Comparison of ENCODE assay signal across 22 cellular contexts in the genomic region with DNA sequence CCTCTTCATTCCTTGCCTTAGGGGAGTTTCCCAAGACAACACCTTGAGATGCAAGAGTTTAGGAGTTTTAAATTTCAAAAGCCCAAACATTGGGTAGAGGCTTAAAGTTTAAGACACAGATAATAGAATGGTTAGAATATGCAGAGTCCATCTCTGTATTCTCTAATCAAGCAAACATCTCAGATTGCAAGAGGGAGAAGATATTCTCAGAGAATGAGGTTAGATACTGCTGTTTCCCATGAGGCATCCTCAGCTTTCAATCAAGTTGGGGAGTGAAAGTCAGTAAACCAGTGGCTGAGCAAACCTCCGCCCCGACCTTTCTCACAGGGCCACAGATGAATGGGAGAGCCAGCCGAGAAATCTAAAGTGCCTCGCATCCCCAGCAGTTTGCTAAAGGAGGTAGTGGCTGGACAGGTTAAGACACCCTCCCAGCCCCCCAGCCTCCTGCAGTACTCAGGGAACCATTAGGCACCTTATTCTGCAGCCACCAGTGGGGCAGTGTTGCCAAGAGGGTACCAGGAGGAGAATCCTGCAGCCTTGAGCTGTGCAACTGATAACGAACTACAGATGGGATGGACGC. TPM values are rescaled to one million over a fixed set of nuclear protein-coding genes. Genes with fewer than 3 reads are reported as not detected.
DNase-seq lines count a peak whose midpoint lies in the region; ATAC-seq, FAIRE-seq and TF ChIP-seq lines count a peak whose summit lies in the region.
"Had no signal": no experiment of that assay in that cellular context is flagged by ENCODE, and none has a peak within 500 bp of the region (broad histone marks: within the 10 kb centered on the region; RNA-seq: fewer than 3 reads in every experiment).

No MANE protein-coding gene starts in this region.

- H3K4me3 ChIP-seq in bronchial epithelial cell (ENCODE audit: low read depth, low read length) (no peak overlapping the region), iPS-18c (ENCODE audit: insufficient read depth, low read depth, low read length) (peak overlapping the region; percentile 6; the same call in 1 of the 2 replicates)
- H3K4me3 ChIP-seq: BLaER1 had no signal

- H2BK20ac ChIP-seq in H9 (ENCODE audit: low read depth, low read length, poor library complexity, severe bottlenecking), result no peak overlapping the region

- no peaks in the 10 kb centered on the region for H4K20me1 ChIP-seq in H9 (ENCODE audit: control insufficient read depth, insufficient read depth, insufficient read length)
- H4K20me1 ChIP-seq: BLaER1 had no signal

- no peaks in the 10 kb centered on the region for H3K27me3 Mint-ChIP-seq in H9 (ENCODE audit: low read depth)
- no peaks in the 10 kb centered on the region for H3K27me3 Mint-ChIP-seq in activated T-cell treated with anti-CD3 and anti-CD28 coated beads, Interleukin-2, amount 50 U/mL, for 72 hours (ENCODE audit: low read depth)
- H3K27me3 Mint-ChIP-seq: CD4-positive, CD25-positive, alpha-beta regulatory T cell had no signal

- H3K14ac ChIP-seq in H9 (ENCODE audit: insufficient read depth, low read length), result no peak overlapping the region

- no peak overlapping the region for H3K23ac ChIP-seq in H9 (ENCODE audit: insufficient read length, low read depth, low read length)

- no peak overlapping the region for H2BK120ac ChIP-seq in H9 (ENCODE audit: low read depth, low read length, poor library complexity, severe bottlenecking)

- no peaks in the 10 kb centered on the region; a peak in 1 of 5 replicates for H3K9me3 Mint-ChIP-seq in H9
- H3K9me3 Mint-ChIP-seq in activated T-cell treated with anti-CD3 and anti-CD28 coated beads, Interleukin-2, amount 50 U/mL, for 72 hours, result no peaks in the 10 kb centered on the region
- H3K9me3 Mint-ChIP-seq: CD4-positive, CD25-positive, alpha-beta regulatory T cell had no signal

- H2AK5ac ChIP-seq in H9 (ENCODE audit: insufficient read length, low read length), result no peak overlapping the region

- H3K9me3 ChIP-seq in H9 (ENCODE audit: control insufficient read depth, low read depth, low read length), result no peaks in the 10 kb centered on the region
- no peaks in the 10 kb centered on the region for H3K9me3 ChIP-seq in iPS-18c (ENCODE audit: control insufficient read depth, insufficient read depth, low read length)
- H3K9me3 ChIP-seq: BLaER1 had no signal

- H3K4ac ChIP-seq in H9 (ENCODE audit: low read depth, low read length), result no peak overlapping the region; the same call in 1 of the 2 replicates

- H3K23me2 ChIP-seq in H9 (ENCODE audit: insufficient read length, low read depth, low read length, poor library complexity, severe bottlenecking), result no peaks in the 10 kb centered on the region

- no peak overlapping the region for H3T11ph ChIP-seq in H9 (ENCODE audit: low read length)

- H2BK15ac ChIP-seq in H9 (ENCODE audit: low read depth, low read length), result no peak overlapping the region

- no peak overlapping the region for H3K4me2 ChIP-seq in H9 (ENCODE audit: insufficient read depth, insufficient read length, low read length)
- H3K4me2 ChIP-seq: BLaER1 had no signal

- WGBS in H9 (ENCODE audit: extremely low coverage, insufficient read length, low lambda C conversion rate), result no CpG with 5 or more reads among the region's 6 CpGs

- no peak overlapping the region for H3K56ac ChIP-seq in H9 (ENCODE audit: insufficient read length, low read depth, low read length)

- H3K4me1 Mint-ChIP-seq in H9, result peaks cover 26 to 36% of the 10 kb centered on the region in 2 experiments
- H3K4me1 Mint-ChIP-seq in activated T-cell treated with anti-CD3 and anti-CD28 coated beads, Interleukin-2, amount 50 U/mL, for 72 hours (ENCODE audit: low read depth), result peaks cover 4% of the 10 kb centered on the region

- no peak for ATAC-seq in activated T-cell treated with anti-CD3 and anti-CD28 coated beads, Interleukin-2, amount 50 U/mL, for 72 hours (replicated peaks in 1 of 2)
- ATAC-seq: HepG2 had no signal

- no peaks in the 10 kb centered on the region for H3K79me1 ChIP-seq in H9 (ENCODE audit: insufficient read depth, low read depth, low read length, poor library complexity, severe bottlenecking)

- FAIRE-seq in bronchial epithelial cell (lab: Jason Lieb, UNC), result peak; percentile 13
- FAIRE-seq in urothelium cell line (lab: Jason Lieb, UNC), result no peak
- FAIRE-seq: A204.1, D721Med, HepG2 had no signal

- H3K9ac ChIP-seq in H9 (ENCODE audit: extremely low read depth, insufficient read length, low read length), result no peak overlapping the region
- H3K9ac ChIP-seq: BLaER1 had no signal

- H2AFZ ChIP-seq in H9 (ENCODE audit: low read length), result no peak overlapping the region

- no peaks in the 10 kb centered on the region for H3K36me3 ChIP-seq in bronchial epithelial cell (ENCODE audit: control insufficient read depth, insufficient read depth, low read length)
- H3K36me3 ChIP-seq: BLaER1 had no signal

- H3K79me2 ChIP-seq in H9 (ENCODE audit: insufficient read depth, low read length), result no peaks in the 10 kb centered on the region

- H3K36me3 Mint-ChIP-seq in H9 (ENCODE audit: insufficient read depth in 1 of 3, low read depth in 3 of 3), result peaks cover 0 to 9% (median 4%) of the 10 kb centered on the region in 3 experiments; a peak in 5 of 7 replicates
- no peaks in the 10 kb centered on the region for H3K36me3 Mint-ChIP-seq in activated T-cell treated with anti-CD3 and anti-CD28 coated beads, Interleukin-2, amount 50 U/mL, for 72 hours (ENCODE audit: insufficient read depth in 2 of 2)
- H3K36me3 Mint-ChIP-seq: CD4-positive, CD25-positive, alpha-beta regulatory T cell had no signal

- H3K27ac Mint-ChIP-seq in H9, result peak overlapping the region in 2 of 3 experiments; percentile 46 to 96; a peak in 4 of 7 replicates
- no peak overlapping the region for H3K27ac Mint-ChIP-seq in activated T-cell treated with anti-CD3 and anti-CD28 coated beads, Interleukin-2, amount 50 U/mL, for 72 hours
- H3K27ac Mint-ChIP-seq: CD4-positive, CD25-positive, alpha-beta regulatory T cell had no signal

- H3K27me3 ChIP-seq in H9 (ENCODE audit: insufficient read depth, low read length), result no peaks in the 10 kb centered on the region
- H3K27me3 ChIP-seq in bronchial epithelial cell (ENCODE audit: control insufficient read depth, insufficient read depth, low read length), result no peaks in the 10 kb centered on the region
- H3K27me3 ChIP-seq: BLaER1 had no signal

- H3K27ac ChIP-seq in H9 (ENCODE audit: insufficient read length, low read depth, low read length), result peak overlapping the region; percentile 42
- H3K27ac ChIP-seq: BLaER1, RWPE1 had no signal

- H2BK5ac ChIP-seq in H9 (ENCODE audit: insufficient read length, low read length), result no peak overlapping the region

- peaks cover 4% of the 10 kb centered on the region; the same call in 1 of the 2 replicates for H3K4me1 ChIP-seq in H9 (ENCODE audit: insufficient read depth, low read length)
- H3K4me1 ChIP-seq: BLaER1 had no signal

- peak; percentile 58 for DNase-seq in H9
- no peak for DNase-seq in bronchial epithelial cell (ENCODE audit: low read depth)
- no peak for DNase-seq in stimulated activated naive CD4-positive, alpha-beta T cell treated with Interleukin-2 at 50 U/mL for 16 hours (lab: John Stamatoyannopoulos, UW)
- DNase-seq in activated T-cell treated with anti-CD3 and anti-CD28 coated beads, Interleukin-2, amount 50 U/mL, for 72 hours, result no peak
- no peak for DNase-seq in NCI-H748 (lab: John Stamatoyannopoulos, UW; ENCODE audit: unreplicated experiment)
- DNase-seq in urothelium cell line (ENCODE audit: low spot score), result no peak
- DNase-seq: CD4-positive, CD25-positive, alpha-beta regulatory T cell; HCEC 1CT; Karpas-422; NCI-H1105; NCI-H146; NCI-H1930; NCI-H2107; NCI-H446 treated with DMSO at 0.1 percent for 48 hours; NCI-H526; SHP77 had no signal

- no peak overlapping the region for H2BK12ac ChIP-seq in H9 (ENCODE audit: insufficient read length, low read depth, low read length)

- H4K5ac ChIP-seq in H9 (ENCODE audit: insufficient read length, low read depth, low read length), result no peak overlapping the region

- no peak overlapping the region; a peak in 1 of 5 replicates for H3K4me3 Mint-ChIP-seq in H9
- H3K4me3 Mint-ChIP-seq in activated T-cell treated with anti-CD3 and anti-CD28 coated beads, Interleukin-2, amount 50 U/mL, for 72 hours, result no peak overlapping the region
- H3K4me3 Mint-ChIP-seq: CD4-positive, CD25-positive, alpha-beta regulatory T cell had no signal

- H4K8ac ChIP-seq in H9 (replicated peaks; ENCODE audit: insufficient read length, low read depth, low read length), result no peak overlapping the region

- no peak overlapping the region for H4K91ac ChIP-seq in H9 (ENCODE audit: insufficient read length, low read depth, low read length)

- no peak for TF ChIP-seq CTCF in H9 (conservative IDR thresholded peaks at IDR 0.05)
- no peak for TF ChIP-seq CTCF in bronchial epithelial cell (IDR thresholded peaks at IDR 0.05; ENCODE audit: insufficient read depth, low read length, severe bottlenecking)

- no peak overlapping the region for H3K18ac ChIP-seq in H9 (ENCODE audit: insufficient read length, low read depth, low read length)

RNA-seq across cellular contexts. Expression of gene FBXO36, which starts 30.0 kb away (rescaled TPM):
- total RNA-seq in H9 (2021) (3.0 and 3.4 TPM in 2 replicates), bronchial epithelial cell (3.4 and 4.2 TPM in 2 replicates)
- 1 to 10 TPM; 1.7 to 2.1 TPM for total RNA-seq in activated T-cell treated with anti-CD3 and anti-CD28 coated beads, Interleukin-2, amount 50 U/mL, for 72 hours

RNA-seq across cellular contexts. Expression of gene TRIP12, which starts 30.5 kb away (rescaled TPM):
- 166 and 172 TPM in 2 replicates for total RNA-seq in H9 (2021)
- 170 and 326 TPM in 2 replicates for total RNA-seq in bronchial epithelial cell
- total RNA-seq in activated T-cell treated with anti-CD3 and anti-CD28 coated beads, Interleukin-2, amount 50 U/mL, for 72 hours, result 100 to 1,000 TPM; 235 to 250 TPM
